11 cellular contexts compared by ENCODE assay signal in genomic region chr14:96051642-96052540, GRCh38. TPM values are rescaled to one million over a fixed set of nuclear protein-coding genes. Genes with fewer than 3 reads are reported as not detected.
A peak's percentile ranks its signal among the peaks of the same experiment; 100 is the strongest.
DNase-seq lines count a peak whose midpoint lies in the region; ATAC-seq, FAIRE-seq and TF ChIP-seq lines count a peak whose summit lies in the region.
"Had no signal": no experiment of that assay in that cellular context is flagged by ENCODE, and none has a peak within 500 bp of the region (broad histone marks: within the 10 kb centered on the region; RNA-seq: fewer than 3 reads in every experiment).

No MANE protein-coding gene starts in this region.

- no peak overlapping the region for H3K4me3 ChIP-seq in A549
- no peak overlapping the region for H3K4me3 ChIP-seq in NB4 (ENCODE audit: low read depth, low read length)
- no peak overlapping the region for H3K4me3 ChIP-seq in epithelial cell of proximal tubule (ENCODE audit: low read depth, low read length)
- no peak overlapping the region for H3K4me3 ChIP-seq in right atrium auricular region

- no peak for TF ChIP-seq EP300 in A549 (IDR thresholded peaks at IDR 0.05)

- POLR2A ChIA-PET in A549 (lab: Yijun Ruan, JAX) = no interaction called here

- peak in 1 of 2 experiments; percentile 22; a peak in 1 of 5 replicates for TF ChIP-seq RAD21 in A549 (conservative IDR thresholded peaks at IDR 0.05 in 1 of 2, IDR thresholded peaks at IDR 0.05 in 1 of 2)

- peak in 1 of 2 experiments; percentile 71; a peak in 3 of 6 replicates for ATAC-seq in A549
- ATAC-seq in activated T-cell treated with anti-CD3 and anti-CD28 coated beads, Interleukin-2, amount 50 U/mL, for 4 hours = no peak

- H3K4me1 ChIP-seq in A549 (peaks cover 18% of the 10 kb centered on the region; the same call in 2 of the 3 replicates), right atrium auricular region (peaks cover 0 to 4% of the 10 kb centered on the region in 2 donors)

- H3K27me3 Mint-ChIP-seq in activated T-cell treated with anti-CD3 and anti-CD28 coated beads, Interleukin-2, amount 50 U/mL, for 4 hours (ENCODE audit: low read depth) = peaks cover 3% of the 10 kb centered on the region

- TF ChIP-seq POLR2A in A549 (IDR thresholded peaks at IDR 0.05; ENCODE audit: low read length) (no peak), NB4 (IDR thresholded peaks at IDR 0.05; ENCODE audit: extremely low read depth, insufficient read length) (no peak)

- H3K27me3 ChIP-seq in right atrium auricular region = no peaks in the 10 kb centered on the region

- TF ChIP-seq CTCF in A549 (IDR thresholded peaks at IDR 0.05) (peak; percentile 37), GM12872 (IDR thresholded peaks at IDR 0.05; ENCODE audit: insufficient read depth, low read depth, low read length) (peak; percentile 72), NB4 (IDR thresholded peaks at IDR 0.05; ENCODE audit: low read depth, low read length) (peak; percentile 29), epithelial cell of proximal tubule (conservative IDR thresholded peaks at IDR 0.05; ENCODE audit: low read depth, low read length) (peak; percentile 33), right atrium auricular region (IDR thresholded peaks at IDR 0.05) (no peak)

- WGBS in A549 (ENCODE audit: missing lambda C conversion rate) = 51% methylated on average over 12 of the region's 14 CpGs

- no peak overlapping the region for H3K27ac ChIP-seq in A549
- no peak overlapping the region for H3K27ac ChIP-seq in right atrium auricular region

- DNase-seq in A549 (ENCODE audit: low read depth in 1 of 2, low spot score in 1 of 2) = peak; percentile 21 to 27
- peak; percentile 16 for DNase-seq in NB4 (ENCODE audit: low read depth)
- DNase-seq in epithelial cell of proximal tubule (ENCODE audit: low read depth) = no peak
- DNase-seq in NCI-H187 treated with DMSO at 0.1 percent for 48 hours (lab: John Stamatoyannopoulos, UW) = no peak
- no peak for DNase-seq in NCI-H774 (lab: John Stamatoyannopoulos, UW)
- no peak for DNase-seq in right atrium auricular region (ENCODE audit: low spot score)
- DNase-seq in activated T-cell treated with anti-CD3 and anti-CD28 coated beads, Interleukin-2, amount 50 U/mL, for 4 hours = no peak
- DNase-seq: GDM1, OCI-M1 had no signal

- CTCF ChIA-PET in A549 (lab: Yijun Ruan, JAX) = interaction anchor here (0.7 to 2.0 kb wide), 8 partner anchors 9 to 224 kb away, joined by 3 to 8 read pairs (median 3); no protein-coding TSS in a partner anchor

- H3K9me3 ChIP-seq in A549 (no peaks in the 10 kb centered on the region), right atrium auricular region (no peaks in the 10 kb centered on the region)

- H3K4me3 Mint-ChIP-seq in activated T-cell treated with anti-CD3 and anti-CD28 coated beads, Interleukin-2, amount 50 U/mL, for 4 hours = no peak overlapping the region
- H3K4me3 Mint-ChIP-seq: natural killer cell treated with Interleukin-12 subunit alpha and Interleukin-12 subunit beta and Interleukin-15 and Interleukin-18, amount 100 ng/mL, for 72 hours had no signal

- H3K36me3 Mint-ChIP-seq in activated T-cell treated with anti-CD3 and anti-CD28 coated beads, Interleukin-2, amount 50 U/mL, for 4 hours (ENCODE audit: insufficient read depth) = no peaks in the 10 kb centered on the region
- H3K36me3 Mint-ChIP-seq: natural killer cell treated with Interleukin-12 subunit alpha and Interleukin-12 subunit beta and Interleukin-15 and Interleukin-18, amount 100 ng/mL, for 72 hours had no signal

- H3K4me1 Mint-ChIP-seq in activated T-cell treated with anti-CD3 and anti-CD28 coated beads, Interleukin-2, amount 50 U/mL, for 4 hours (ENCODE audit: low read depth) = no peaks in the 10 kb centered on the region

- no peak for FAIRE-seq in A549 (lab: Jason Lieb, UNC)

- no peaks in the 10 kb centered on the region for H3K36me3 ChIP-seq in right atrium auricular region

- H3K4me2 ChIP-seq in A549 = no peak overlapping the region

- no peaks in the 10 kb centered on the region for H3K9me3 Mint-ChIP-seq in activated T-cell treated with anti-CD3 and anti-CD28 coated beads, Interleukin-2, amount 50 U/mL, for 4 hours
- H3K9me3 Mint-ChIP-seq: natural killer cell treated with Interleukin-12 subunit alpha and Interleukin-12 subunit beta and Interleukin-15 and Interleukin-18, amount 100 ng/mL, for 72 hours had no signal

TF ChIP-seq in A549, 52 proteins besides CTCF, POLR2A, EP300 and RAD21:
- TF ChIP-seq E2F6 (IDR thresholded peaks at IDR 0.05; ENCODE audit: borderline replicate concordance, low read depth) (no peak), JUNB (IDR thresholded peaks at IDR 0.05) (no peak), CBX2 (IDR thresholded peaks at IDR 0.05; ENCODE audit: borderline replicate concordance, low read depth) (no peak), FOSB (CRISPR knock-in tag; IDR thresholded peaks at IDR 0.05) (no peak), ZNF302 (CRISPR knock-in tag; IDR thresholded peaks at IDR 0.05) (no peak), MAZ (IDR thresholded peaks at IDR 0.05; ENCODE audit: borderline replicate concordance, low read depth, low read length) (no peak), MAFK (IDR thresholded peaks at IDR 0.05; ENCODE audit: partially characterized antibody) (no peak), FOSL2 (IDR thresholded peaks at IDR 0.05) (no peak), FOSL2 (CRISPR knock-in tag; IDR thresholded peaks at IDR 0.05) (no peak), BHLHE40 (IDR thresholded peaks at IDR 0.05; ENCODE audit: low read depth, low read length) (no peak), JUN (IDR thresholded peaks at IDR 0.05) (no peak), NPAS2 (CRISPR knock-in tag; IDR thresholded peaks at IDR 0.05; ENCODE audit: borderline replicate concordance) (no peak), KDM5A (IDR thresholded peaks at IDR 0.05) (no peak)
TF ChIP-seq in A549: peak in this region for 0.

RNA-seq across cellular contexts. Expression of gene C14orf132, which starts 12.7 kb away (rescaled TPM):
- polyA plus RNA-seq in A549 (2011; rRNA removed) (4.6 and 5.4 TPM in 2 replicates), A549 (2017; fragmentation: RNase III; extraction: RNeasy Plus Mini Kit Qiagen cat#74134 plus additional on column Dnase treatment) (5.7 to 11.7 TPM (median 8.5 TPM) in 3 replicates)
- 1.5 and 2.6 TPM in 2 replicates for polyA plus RNA-seq in A549 (2012; cell fraction: cytosol; rRNA removed)
- 1.8 and 3.0 TPM in 2 replicates for polyA plus RNA-seq in A549 (2012; cell fraction: nucleus; rRNA removed)
- 3.1 and 3.9 TPM in 2 replicates for polyA minus RNA-seq in A549 (2011; rRNA and poly(A)+ RNA removed)
- total RNA-seq in epithelial cell of proximal tubule (1.7 and 4.0 TPM in 2 replicates), right atrium auricular region (1 to 10 TPM; 1.6 to 5.6 TPM)
- under 1 TPM; 0.38 to 0.61 (median 0.43) TPM for total RNA-seq in activated T-cell treated with anti-CD3 and anti-CD28 coated beads, Interleukin-2, amount 50 U/mL, for 4 hours
- total RNA-seq: natural killer cell treated with Interleukin-12 subunit alpha and Interleukin-12 subunit beta and Interleukin-15 and Interleukin-18, amount 100 ng/mL, for 72 hours had no signal

Comparison
In these comparisons a context has a peak if more than half of its experiments do, and no peak if none do; other contexts are left out.
1. DNase-seq: peak in A549 (2 of 2) and NB4 (single experiment); none in epithelial cell of proximal tubule (single experiment), NCI-H187 treated with DMSO at 0.1 percent for 48 hours (single experiment), NCI-H774 (single experiment), right atrium auricular region (single experiment) and activated T-cell treated with anti-CD3 and anti-CD28 coated beads, Interleukin-2, amount 50 U/mL, for 4 hours (single experiment).
2. CTCF ChIP-seq: peak in A549 (single experiment), GM12872 (single experiment), NB4 (single experiment) and epithelial cell of proximal tubule (single experiment); none in right atrium auricular region (0 of 2).